9 cellular contexts compared by ENCODE assay signal in genomic region chr14:53953002-53953827, GRCh38. TPM values are rescaled to one million over a fixed set of nuclear protein-coding genes. Genes with fewer than 3 reads are reported as not detected.
A peak's percentile ranks its signal among the peaks of the same experiment; 100 is the strongest.
DNase-seq lines count a peak whose midpoint lies in the region; ATAC-seq and TF ChIP-seq lines count a peak whose summit lies in the region.
"Had no signal": no experiment of that assay in that cellular context is flagged by ENCODE, and none has a peak within 500 bp of the region (broad histone marks: within the 10 kb centered on the region; RNA-seq: fewer than 3 reads in every experiment).

No MANE protein-coding gene starts in this region.

- DNase-seq in BJ (ENCODE audit: low read depth), result peak; percentile 40
- peak; percentile 54 for DNase-seq in HCEC 1CT
- DNase-seq in RWPE2 (ENCODE audit: low spot score), result peak; percentile 85
- DNase-seq in dermis microvascular lymphatic vessel endothelial cell (ENCODE audit: low read depth in 2 of 2), result peak; percentile 80 to 94
- peak; percentile 95 for DNase-seq in left kidney (ENCODE audit: low read depth, low spot score)
- DNase-seq in stimulated activated CD4-positive, alpha-beta T cell treated with anti-CD3 and anti-CD28 coated beads, Interleukin-4, amount 100 ng/mL, for 24 hours, result peak; percentile 10
- no peak for DNase-seq in GM19238 (ENCODE audit: insufficient read length, low spot score)

- H3K27me3 ChIP-seq in BJ (ENCODE audit: control insufficient read depth, insufficient read depth, low read length), result peaks cover 6% of the 10 kb centered on the region
- peaks cover 22% of the 10 kb centered on the region for H3K27me3 ChIP-seq in RWPE2 (ENCODE audit: insufficient read depth, poor library complexity, severe bottlenecking)

- ATAC-seq in RWPE2 (ENCODE audit: low read depth) (peak; percentile 79), HG03159 (IDR thresholded peaks at IDR 0.05; ENCODE audit: unreplicated experiment) (no peak)

- CTCF ChIA-PET in BJ (lab: Yijun Ruan, JAX), result interaction anchor here (0.6 to 1.9 kb wide), 9 partner anchors 9 to 1178 kb away, joined by 3 to 9 read pairs (median 3); no protein-coding TSS in a partner anchor

- H3K4me1 ChIP-seq in RWPE2 (ENCODE audit: insufficient read depth, poor library complexity, severe bottlenecking), result no peaks in the 10 kb centered on the region

- POLR2A ChIA-PET in BJ (lab: Charles Lee), result interaction anchor here (0.5 to 0.7 kb wide), 6 partner anchors 10 to 1004 kb away, joined by 3 to 7 read pairs (median 4); no protein-coding TSS in a partner anchor

- H3K36me3 ChIP-seq in BJ (ENCODE audit: control insufficient read depth, insufficient read depth, low read length) (peaks cover 8% of the 10 kb centered on the region), RWPE2 (ENCODE audit: low read depth) (no peaks in the 10 kb centered on the region)

- H3K27ac ChIP-seq in RWPE2 (ENCODE audit: poor library complexity, severe bottlenecking), result peak overlapping the region; percentile 17

- H3K9me3 ChIP-seq in RWPE2 (ENCODE audit: severe bottlenecking), result no peaks in the 10 kb centered on the region

- H3K4me3 ChIP-seq in BJ (ENCODE audit: low read depth, low read length) (peak overlapping the region; percentile 57), RWPE2 (ENCODE audit: severe bottlenecking) (peak overlapping the region; percentile 40)

- TF ChIP-seq CTCF in BJ (IDR thresholded peaks at IDR 0.05; ENCODE audit: insufficient read depth, low read depth, low read length) (no peak), RWPE2 (IDR thresholded peaks at IDR 0.05; ENCODE audit: poor library complexity, severe bottlenecking) (no peak)

RNA-seq across cellular contexts. Expression of gene BMP4, which starts 3.4 kb away (rescaled TPM):
- polyA plus RNA-seq in BJ (2011; rRNA removed), result 9.3 and 10.1 TPM in 2 replicates
- polyA minus RNA-seq in BJ (2011; rRNA and poly(A)+ RNA removed), result 6.4 and 7.0 TPM in 2 replicates
- total RNA-seq in dermis microvascular lymphatic vessel endothelial cell, result 17.8 and 32.4 TPM in 2 replicates
- total RNA-seq: NCI-H460 had no signal
